12 cellular contexts compared by ENCODE assay signal in genomic region chr3:87287025-87287424, GRCh38. TPM values are rescaled to one million over a fixed set of nuclear protein-coding genes. Genes with fewer than 3 reads are reported as not detected.
DNase-seq lines count a peak whose midpoint lies in the region; ATAC-seq and TF ChIP-seq lines count a peak whose summit lies in the region.
"Had no signal": no experiment of that assay in that cellular context is flagged by ENCODE, and none has a peak within 500 bp of the region (broad histone marks: within the 10 kb centered on the region; RNA-seq: fewer than 3 reads in every experiment).

No MANE protein-coding gene starts in this region.

- H3K9me3 ChIP-seq in body of pancreas, result no peaks in the 10 kb centered on the region
- H3K9me3 ChIP-seq: gastroesophageal sphincter had no signal

- H3K9me3 Mint-ChIP-seq in nephron progenitor cell, result no peaks in the 10 kb centered on the region

- intact Hi-C loops in body of pancreas (cut with DNase I), result no loop called here

- no peak overlapping the region for H3K27ac ChIP-seq in body of pancreas
- H3K27ac ChIP-seq: gastroesophageal sphincter had no signal

- ATAC-seq in GM21619 (IDR thresholded peaks at IDR 0.05; ENCODE audit: unreplicated experiment) (peak; percentile 88), body of pancreas (no peak)
- ATAC-seq: gastroesophageal sphincter, sciatic nerve had no signal

- peak; percentile 4 for DNase-seq in GM04504 (ENCODE audit: low read depth)
- DNase-seq in HT1080 (ENCODE audit: low read depth), result peak; percentile 66
- DNase-seq in foreskin melanocyte, result peak; percentile 31
- DNase-seq in NCI-H1105 treated with DMSO at 0.1 percent for 48 hours (lab: John Stamatoyannopoulos, UW), result no peak
- DNase-seq in nephron progenitor cell, result no peak
- no peak for DNase-seq in body of pancreas
- DNase-seq in NCI-H2081 (lab: John Stamatoyannopoulos, UW), result no peak
- DNase-seq: mesendoderm, NCI-H1092 had no signal

- no peak overlapping the region for H3K27ac Mint-ChIP-seq in nephron progenitor cell

- H3K4me3 ChIP-seq in body of pancreas, result no peak overlapping the region
- H3K4me3 ChIP-seq: gastroesophageal sphincter had no signal

- no peak for TF ChIP-seq CTCF in nephron progenitor cell (IDR thresholded peaks at IDR 0.05)
- TF ChIP-seq CTCF in body of pancreas (IDR thresholded peaks at IDR 0.05), result no peak

- H3K4me1 Mint-ChIP-seq in nephron progenitor cell, result no peaks in the 10 kb centered on the region

- TF ChIP-seq POLR2A in body of pancreas (IDR thresholded peaks at IDR 0.05), result no peak

- H3K36me3 Mint-ChIP-seq in nephron progenitor cell (ENCODE audit: low read depth), result no peaks in the 10 kb centered on the region

- no peak overlapping the region for H3K4me3 Mint-ChIP-seq in nephron progenitor cell

- 71 to 75% methylated on average over 1 of the region's 1 CpG for WGBS in body of pancreas, 2 donors

- no peaks in the 10 kb centered on the region for H3K4me1 ChIP-seq in body of pancreas
- H3K4me1 ChIP-seq: gastroesophageal sphincter had no signal

- no peaks in the 10 kb centered on the region for H3K27me3 ChIP-seq in body of pancreas
- H3K27me3 ChIP-seq: gastroesophageal sphincter had no signal

- H3K27me3 Mint-ChIP-seq in nephron progenitor cell (ENCODE audit: low read depth, poor library complexity), result no peaks in the 10 kb centered on the region

- H3K36me3 ChIP-seq in body of pancreas (replicated peaks in 1 of 2; ENCODE audit: insufficient read depth in 1 of 2, low read depth in 2 of 2), result no peaks in the 10 kb centered on the region
- H3K36me3 ChIP-seq: gastroesophageal sphincter had no signal

RNA-seq across cellular contexts. Expression of gene POU1F1, which starts 10.6 kb away (rescaled TPM):
- not detected in 2 replicates for total RNA-seq in HT1080 (2014; rRNA removed; shearing (Covaris generic))
- not detected in 2 replicates for polyA plus RNA-seq in HT1080 (2015; cell fraction: cytosol; rRNA removed)
- polyA plus RNA-seq in HT1080 (2015; cell fraction: nucleus; rRNA removed), result not detected in 2 replicates
- total RNA-seq in body of pancreas, result not detected
- total RNA-seq: gastroesophageal sphincter, sciatic nerve had no signal

RNA-seq across cellular contexts. Expression of gene CHMP2B, which starts 59.9 kb away (rescaled TPM):
- total RNA-seq in HT1080 (2014; rRNA removed; shearing (Covaris generic)), result 13.1 and 20.4 TPM in 2 replicates
- polyA plus RNA-seq in HT1080 (2015; cell fraction: cytosol; rRNA removed), result 32.2 and 39.7 TPM in 2 replicates
- 28.3 TPM in 2 replicates for polyA plus RNA-seq in HT1080 (2015; cell fraction: nucleus; rRNA removed)
- 10 to 100 TPM; 22.1 to 33.3 TPM for total RNA-seq in body of pancreas

Comparison
In these comparisons a context has a peak if more than half of its experiments do, and no peak if none do; other contexts are left out.
1. DNase-seq: peak in GM04504 (single experiment), HT1080 (single experiment) and foreskin melanocyte (single experiment); none in NCI-H1105 treated with DMSO at 0.1 percent for 48 hours (single experiment), nephron progenitor cell (single experiment), body of pancreas (0 of 4) and NCI-H2081 (0 of 2).